Comparison of ENCODE assay signal across 2 cellular contexts in the genomic region with DNA sequence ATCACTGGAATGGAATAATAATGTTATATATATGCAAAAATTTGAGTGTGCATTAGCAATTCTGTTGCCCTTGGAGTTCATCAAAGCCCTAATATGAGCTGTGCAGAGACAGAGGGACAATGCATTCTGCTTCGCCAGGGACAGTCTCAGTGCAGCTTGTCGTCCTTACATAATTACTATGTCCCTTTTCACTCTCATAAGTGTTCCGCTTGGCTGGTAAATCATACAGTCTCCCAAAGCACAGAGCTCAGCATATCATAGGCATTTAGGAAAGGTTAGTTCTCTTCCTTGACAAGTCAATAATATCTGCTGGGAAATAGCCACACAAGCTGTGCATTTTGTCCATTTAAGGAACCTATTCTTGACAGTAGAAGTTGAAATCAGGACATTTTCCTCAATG.
TF ChIP-seq lines count a peak whose summit lies in the region.

No MANE protein-coding gene starts in this region.

TF ChIP-seq in SK-N-SH, 30 proteins besides CTCF, POLR2A, EP300 and RAD21:
- TF ChIP-seq, protein P1, sequence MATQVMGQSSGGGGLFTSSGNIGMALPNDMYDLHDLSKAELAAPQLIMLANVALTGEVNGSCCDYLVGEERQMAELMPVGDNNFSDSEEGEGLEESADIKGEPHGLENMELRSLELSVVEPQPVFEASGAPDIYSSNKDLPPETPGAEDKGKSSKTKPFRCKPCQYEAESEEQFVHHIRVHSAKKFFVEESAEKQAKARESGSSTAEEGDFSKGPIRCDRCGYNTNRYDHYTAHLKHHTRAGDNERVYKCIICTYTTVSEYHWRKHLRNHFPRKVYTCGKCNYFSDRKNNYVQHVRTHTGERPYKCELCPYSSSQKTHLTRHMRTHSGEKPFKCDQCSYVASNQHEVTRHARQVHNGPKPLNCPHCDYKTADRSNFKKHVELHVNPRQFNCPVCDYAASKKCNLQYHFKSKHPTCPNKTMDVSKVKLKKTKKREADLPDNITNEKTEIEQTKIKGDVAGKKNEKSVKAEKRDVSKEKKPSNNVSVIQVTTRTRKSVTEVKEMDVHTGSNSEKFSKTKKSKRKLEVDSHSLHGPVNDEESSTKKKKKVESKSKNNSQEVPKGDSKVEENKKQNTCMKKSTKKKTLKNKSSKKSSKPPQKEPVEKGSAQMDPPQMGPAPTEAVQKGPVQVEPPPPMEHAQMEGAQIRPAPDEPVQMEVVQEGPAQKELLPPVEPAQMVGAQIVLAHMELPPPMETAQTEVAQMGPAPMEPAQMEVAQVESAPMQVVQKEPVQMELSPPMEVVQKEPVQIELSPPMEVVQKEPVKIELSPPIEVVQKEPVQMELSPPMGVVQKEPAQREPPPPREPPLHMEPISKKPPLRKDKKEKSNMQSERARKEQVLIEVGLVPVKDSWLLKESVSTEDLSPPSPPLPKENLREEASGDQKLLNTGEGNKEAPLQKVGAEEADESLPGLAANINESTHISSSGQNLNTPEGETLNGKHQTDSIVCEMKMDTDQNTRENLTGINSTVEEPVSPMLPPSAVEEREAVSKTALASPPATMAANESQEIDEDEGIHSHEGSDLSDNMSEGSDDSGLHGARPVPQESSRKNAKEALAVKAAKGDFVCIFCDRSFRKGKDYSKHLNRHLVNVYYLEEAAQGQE (IDR thresholded peaks at IDR 0.05; ENCODE audit: low read depth, low read length): no peak
- TF ChIP-seq FOXM1 (IDR thresholded peaks at IDR 0.05; ENCODE audit: low read depth): no peak
- no peak for TF ChIP-seq GABPA (IDR thresholded peaks at IDR 0.05; ENCODE audit: low read depth)
- TF ChIP-seq, protein P2, sequence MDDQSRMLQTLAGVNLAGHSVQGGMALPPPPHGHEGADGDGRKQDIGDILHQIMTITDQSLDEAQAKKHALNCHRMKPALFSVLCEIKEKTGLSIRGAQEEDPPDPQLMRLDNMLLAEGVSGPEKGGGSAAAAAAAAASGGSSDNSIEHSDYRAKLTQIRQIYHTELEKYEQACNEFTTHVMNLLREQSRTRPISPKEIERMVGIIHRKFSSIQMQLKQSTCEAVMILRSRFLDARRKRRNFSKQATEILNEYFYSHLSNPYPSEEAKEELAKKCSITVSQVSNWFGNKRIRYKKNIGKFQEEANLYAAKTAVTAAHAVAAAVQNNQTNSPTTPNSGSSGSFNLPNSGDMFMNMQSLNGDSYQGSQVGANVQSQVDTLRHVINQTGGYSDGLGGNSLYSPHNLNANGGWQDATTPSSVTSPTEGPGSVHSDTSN (IDR thresholded peaks at IDR 0.05): no peak
- TF ChIP-seq TAF1 (IDR thresholded peaks at IDR 0.05; ENCODE audit: borderline replicate concordance, low read depth, low read length): no peak
- no peak for TF ChIP-seq ELF1 (IDR thresholded peaks at IDR 0.05)
- no peak for TF ChIP-seq JUND (IDR thresholded peaks at IDR 0.05)
- TF ChIP-seq, protein P3, sequence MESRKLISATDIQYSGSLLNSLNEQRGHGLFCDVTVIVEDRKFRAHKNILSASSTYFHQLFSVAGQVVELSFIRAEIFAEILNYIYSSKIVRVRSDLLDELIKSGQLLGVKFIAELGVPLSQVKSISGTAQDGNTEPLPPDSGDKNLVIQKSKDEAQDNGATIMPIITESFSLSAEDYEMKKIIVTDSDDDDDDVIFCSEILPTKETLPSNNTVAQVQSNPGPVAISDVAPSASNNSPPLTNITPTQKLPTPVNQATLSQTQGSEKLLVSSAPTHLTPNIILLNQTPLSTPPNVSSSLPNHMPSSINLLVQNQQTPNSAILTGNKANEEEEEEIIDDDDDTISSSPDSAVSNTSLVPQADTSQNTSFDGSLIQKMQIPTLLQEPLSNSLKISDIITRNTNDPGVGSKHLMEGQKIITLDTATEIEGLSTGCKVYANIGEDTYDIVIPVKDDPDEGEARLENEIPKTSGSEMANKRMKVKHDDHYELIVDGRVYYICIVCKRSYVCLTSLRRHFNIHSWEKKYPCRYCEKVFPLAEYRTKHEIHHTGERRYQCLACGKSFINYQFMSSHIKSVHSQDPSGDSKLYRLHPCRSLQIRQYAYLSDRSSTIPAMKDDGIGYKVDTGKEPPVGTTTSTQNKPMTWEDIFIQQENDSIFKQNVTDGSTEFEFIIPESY (IDR thresholded peaks at IDR 0.05; ENCODE audit: borderline replicate concordance, low read depth): no peak
- TF ChIP-seq, protein P4, sequence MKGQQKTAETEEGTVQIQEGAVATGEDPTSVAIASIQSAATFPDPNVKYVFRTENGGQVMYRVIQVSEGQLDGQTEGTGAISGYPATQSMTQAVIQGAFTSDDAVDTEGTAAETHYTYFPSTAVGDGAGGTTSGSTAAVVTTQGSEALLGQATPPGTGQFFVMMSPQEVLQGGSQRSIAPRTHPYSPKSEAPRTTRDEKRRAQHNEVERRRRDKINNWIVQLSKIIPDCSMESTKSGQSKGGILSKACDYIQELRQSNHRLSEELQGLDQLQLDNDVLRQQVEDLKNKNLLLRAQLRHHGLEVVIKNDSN (IDR thresholded peaks at IDR 0.05; ENCODE audit: borderline replicate concordance, low read depth): no peak
- no peak for TF ChIP-seq TEAD4 (IDR thresholded peaks at IDR 0.05; ENCODE audit: borderline replicate concordance, insufficient read depth)
- no peak for TF ChIP-seq FOSL2 (IDR thresholded peaks at IDR 0.05; ENCODE audit: borderline replicate concordance, low read depth)
- no peak for TF ChIP-seq RFX5 (IDR thresholded peaks at IDR 0.05; ENCODE audit: low read length)
- TF ChIP-seq, protein P5, sequence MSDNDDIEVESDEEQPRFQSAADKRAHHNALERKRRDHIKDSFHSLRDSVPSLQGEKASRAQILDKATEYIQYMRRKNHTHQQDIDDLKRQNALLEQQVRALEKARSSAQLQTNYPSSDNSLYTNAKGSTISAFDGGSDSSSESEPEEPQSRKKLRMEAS (IDR thresholded peaks at IDR 0.05; ENCODE audit: low read depth): no peak

TF ChIP-seq in SK-N-SH treated with all-trans-retinoic acid at 6 μM for 48 hours, 23 proteins besides CTCF, POLR2A, EP300 and RAD21 (continued from another document):
- TF ChIP-seq TSHZ2 (CRISPR knock-in tag; IDR thresholded peaks at IDR 0.05) (no peak), ZNF565 (CRISPR knock-in tag; conservative IDR thresholded peaks at IDR 0.05; ENCODE audit: low read depth) (no peak), ISL1 (CRISPR knock-in tag; IDR thresholded peaks at IDR 0.05) (no peak), POU6F1 (CRISPR knock-in tag; IDR thresholded peaks at IDR 0.05; ENCODE audit: borderline replicate concordance, low read depth) (no peak), ZNF8 (CRISPR knock-in tag; IDR thresholded peaks at IDR 0.05) (no peak), TOX (CRISPR knock-in tag; IDR thresholded peaks at IDR 0.05; ENCODE audit: borderline replicate concordance) (no peak), ZFP3 (CRISPR knock-in tag; IDR thresholded peaks at IDR 0.05) (no peak)
TF ChIP-seq in SK-N-SH treated with all-trans-retinoic acid at 6 μM for 48 hours: peak in this region for 0.
